ENCODE assay signal across 8 cellular contexts in genomic region chr10:103745264-103746247, GRCh38.
DNase-seq lines count a peak whose midpoint lies in the region; ATAC-seq and TF ChIP-seq lines count a peak whose summit lies in the region.

No MANE protein-coding gene starts in this region.

- peak overlapping the region; percentile 90 for H3K27ac Mint-ChIP-seq in T-helper 1 cell treated with Interleukin-12 subunit alpha and Interleukin-12 subunit beta and Interleukin-4 antibody, amounts not matched to agents 30 μg/mL and 1 μg/mL, for 36 hours
- peak overlapping the region; percentile 84 for H3K27ac Mint-ChIP-seq in MCF 10A (ENCODE audit: low read depth, unreplicated experiment)

- no peaks in the 10 kb centered on the region for H3K27me3 ChIP-seq in H7 (ENCODE audit: control insufficient read depth, insufficient read depth, low read length)

- peaks cover 6% of the 10 kb centered on the region for H3K36me3 Mint-ChIP-seq in T-helper 1 cell treated with Interleukin-12 subunit alpha and Interleukin-12 subunit beta and Interleukin-4 antibody, amounts not matched to agents 30 μg/mL and 1 μg/mL, for 36 hours (ENCODE audit: low read depth)
- H3K36me3 Mint-ChIP-seq in MCF 10A (ENCODE audit: insufficient read depth, unreplicated experiment) = peaks cover 10% of the 10 kb centered on the region

- no peak for ATAC-seq in GM21515 (IDR thresholded peaks at IDR 0.05; ENCODE audit: unreplicated experiment)
- no peak for ATAC-seq in HG02852 (IDR thresholded peaks at IDR 0.05; ENCODE audit: unreplicated experiment)
- no peak for ATAC-seq in GM21423 (IDR thresholded peaks at IDR 0.05; ENCODE audit: unreplicated experiment)

- DNase-seq in H7 (peak; percentile 62), MCF 10A (ENCODE audit: unreplicated experiment) (peak; percentile 93), GM20000 (ENCODE audit: low spot score) (no peak)
- DNase-seq in stimulated activated CD4-positive, alpha-beta T cell treated with anti-CD3 and anti-CD28 coated beads, Interleukin-4, amount 100 ng/mL, for 1 hour = peak; percentile 66

- no peaks in the 10 kb centered on the region for H3K27me3 Mint-ChIP-seq in T-helper 1 cell treated with Interleukin-12 subunit alpha and Interleukin-12 subunit beta and Interleukin-4 antibody, amounts not matched to agents 30 μg/mL and 1 μg/mL, for 36 hours (ENCODE audit: low read depth)
- H3K27me3 Mint-ChIP-seq in MCF 10A (ENCODE audit: insufficient read depth, unreplicated experiment) = no peaks in the 10 kb centered on the region

- peaks cover 49% of the 10 kb centered on the region for H3K4me1 Mint-ChIP-seq in T-helper 1 cell treated with Interleukin-12 subunit alpha and Interleukin-12 subunit beta and Interleukin-4 antibody, amounts not matched to agents 30 μg/mL and 1 μg/mL, for 36 hours (ENCODE audit: low read depth)
- H3K4me1 Mint-ChIP-seq in MCF 10A (ENCODE audit: insufficient read depth, unreplicated experiment) = peaks cover 43% of the 10 kb centered on the region

- POLR2A ChIA-PET in MCF 10A (lab: Yijun Ruan, JAX) = interaction anchor here (1.0 to 5.6 kb wide), 5 partner anchors 8 to 109 kb away, joined by 3 to 55 read pairs (median 3); partner anchors contain the start of gene SH3PXD2A

- CTCF ChIA-PET in MCF 10A (lab: Yijun Ruan, JAX) = interaction anchor here (0.7 to 1.8 kb wide), 9 partner anchors 13 to 140 kb away, joined by 3 to 4 read pairs (median 3); no protein-coding TSS in a partner anchor

- no peaks in the 10 kb centered on the region for H3K36me3 ChIP-seq in H7 (replicated peaks; ENCODE audit: control insufficient read depth, insufficient read depth, low read length)

- TF ChIP-seq CTCF in MCF 10A (IDR thresholded peaks at IDR 0.05; ENCODE audit: unreplicated experiment) = no peak
- TF ChIP-seq CTCF in GM20000 (IDR thresholded peaks at IDR 0.05; ENCODE audit: extremely low read depth, missing control alignments) = no peak

- peak overlapping the region; percentile 31 for H3K4me3 Mint-ChIP-seq in T-helper 1 cell treated with Interleukin-12 subunit alpha and Interleukin-12 subunit beta and Interleukin-4 antibody, amounts not matched to agents 30 μg/mL and 1 μg/mL, for 36 hours
- H3K4me3 Mint-ChIP-seq in MCF 10A (ENCODE audit: unreplicated experiment) = peak overlapping the region; percentile 34

- intact Hi-C loops in MCF 10A (cut with micrococcal nuclease) = no loop called here

- TSS peak; percentile 34 for BruUV-seq in MCF 10A (replicated peaks; lab: Mats Ljungman, UMichigan)

- no peaks in the 10 kb centered on the region for H3K9me3 Mint-ChIP-seq in T-helper 1 cell treated with Interleukin-12 subunit alpha and Interleukin-12 subunit beta and Interleukin-4 antibody, amounts not matched to agents 30 μg/mL and 1 μg/mL, for 36 hours
- no peaks in the 10 kb centered on the region for H3K9me3 Mint-ChIP-seq in MCF 10A (ENCODE audit: unreplicated experiment)

- no peak overlapping the region for H3K4me3 ChIP-seq in H7 (ENCODE audit: insufficient read depth, low read depth, low read length)
